In genomic region chr19:18437481-18438330, GRCh38 we compare ENCODE assay signal across 8 cellular contexts. TPM values are rescaled to one million over a fixed set of nuclear protein-coding genes. Genes with fewer than 3 reads are reported as not detected.
DNase-seq lines count a peak whose midpoint lies in the region; ATAC-seq and TF ChIP-seq lines count a peak whose summit lies in the region.

Gene ISYNA1, minus strand, starts transcription at chr19:18438133. Its CDS starts 154 bp downstream, at chr19:18437979.

- no peaks in the 10 kb centered on the region for H3K9me3 ChIP-seq in T-helper 17 cell (ENCODE audit: control insufficient read depth, low read length, poor library complexity, severe bottlenecking)

- DNase-seq in CD14-positive monocyte (ENCODE audit: low spot score) (no peak), HFFc6 (no peak), T-helper 17 cell (peak in 2 of 3 donors; percentile 51 to 60), caudate nucleus (lab: John Stamatoyannopoulos, UW) (peak in 8 of 61 donors; percentile 19 to 68 (median 38)), islet precursor cell (peak; percentile 84)
- DNase-seq in stimulated activated CD4-positive, alpha-beta T cell treated with anti-CD3 and anti-CD28 coated beads, Interleukin-1b, Interleukin-23, amount 100 ng/mL, for 4 hours (ENCODE audit: low read depth in 2 of 2): peak; percentile 43 to 44

- H3K27ac Mint-ChIP-seq in CD14-positive monocyte (no peak within 1 kb of the TSS), HFFc6 (peak within 1 kb of the TSS; percentile 62), T-helper 17 cell (peak within 1 kb of the TSS; percentile 84)

- H3K4me3 Mint-ChIP-seq in CD14-positive monocyte: peak within 1 kb of the TSS; percentile 69 to 78
- peak within 1 kb of the TSS; percentile 67 for H3K4me3 Mint-ChIP-seq in HFFc6
- peak within 1 kb of the TSS; percentile 84 for H3K4me3 Mint-ChIP-seq in T-helper 17 cell

- H3K27ac ChIP-seq in caudate nucleus (ENCODE audit: low read depth, low read length): peak within 1 kb of the TSS; percentile 69

- H3K27me3 Mint-ChIP-seq in CD14-positive monocyte (ENCODE audit: low read depth in 3 of 3) (peaks cover 24 to 70% (median 47%) of the 10 kb centered on the region in 3 donors), HFFc6 (ENCODE audit: insufficient read depth) (peaks cover 24% of the 10 kb centered on the region), T-helper 17 cell (no peaks in the 10 kb centered on the region)

- TF ChIP-seq CTCF in CD14-positive monocyte (IDR thresholded peaks at IDR 0.05): no peak
- no peak; the same call in 1 of the 2 replicates for TF ChIP-seq CTCF in HFFc6 (IDR thresholded peaks at IDR 0.05)

- intact Hi-C loops in CD14-positive monocyte (cut with micrococcal nuclease): no loop called here

- peaks cover 0 to 8% (median 0%) of the 10 kb centered on the region in 7 donors for H3K9me3 Mint-ChIP-seq in CD14-positive monocyte
- H3K9me3 Mint-ChIP-seq in HFFc6: peaks cover 13% of the 10 kb centered on the region

- ATAC-seq in T-helper 17 cell: peak; percentile 8
- no peak for ATAC-seq in GM21367 (IDR thresholded peaks at IDR 0.05; ENCODE audit: unreplicated experiment)
- no peak for ATAC-seq in HG02970 (IDR thresholded peaks at IDR 0.05; ENCODE audit: low FRiP score, unreplicated experiment)

- H3K4me1 Mint-ChIP-seq in CD14-positive monocyte: peaks cover 32% of the 10 kb centered on the region
- H3K4me1 Mint-ChIP-seq in HFFc6 (ENCODE audit: low read depth): peaks cover 25% of the 10 kb centered on the region
- H3K4me1 Mint-ChIP-seq in T-helper 17 cell: peaks cover 19% of the 10 kb centered on the region

- peaks cover 7 to 14% of the 10 kb centered on the region in 2 donors for H3K36me3 Mint-ChIP-seq in CD14-positive monocyte
- peaks cover 19% of the 10 kb centered on the region for H3K36me3 Mint-ChIP-seq in HFFc6 (ENCODE audit: low read depth)
- H3K36me3 Mint-ChIP-seq in T-helper 17 cell (ENCODE audit: low read depth): no peaks in the 10 kb centered on the region

RNA-seq across cellular contexts. Expression of gene ISYNA1, which starts in this region (rescaled TPM):
- polyA plus RNA-seq in CD14-positive monocyte: not detected
- 1 to 10 TPM; 2.3 to 3.7 (median 3.2) TPM for total RNA-seq in HFFc6 (2021; fragmentation: NEBNext Ultra II Directional; extraction: Animal tissue kit (Norgen Biotek cat#: 25700))
- 10 to 100 TPM; 37.6 to 39.6 TPM for total RNA-seq in T-helper 17 cell

Comparison
In these comparisons a context has a peak if more than half of its experiments do, and no peak if none do; other contexts are left out.
1. RNA of gene ISYNA1 (total RNA-seq): 37.6 to 39.6 TPM in T-helper 17 cell; 2.3 to 3.7 TPM in HFFc6; every median in the first group is over 4 times any median in the second.
2. DNase-seq: peak in T-helper 17 cell (2 of 3), islet precursor cell (single experiment) and stimulated activated CD4-positive, alpha-beta T cell treated with anti-CD3 and anti-CD28 coated beads, Interleukin-1b, Interleukin-23, amount 100 ng/mL, for 4 hours (2 of 2); none in CD14-positive monocyte (single experiment) and HFFc6 (single experiment).
3. H3K27ac Mint-ChIP-seq: peak in HFFc6 (single experiment) and T-helper 17 cell (single experiment); none in CD14-positive monocyte (0 of 7).
4. Peak in every context shown above with its lines, with median percentiles within 50 percentile points of each other: H3K4me3 Mint-ChIP-seq.